In the genomic region with DNA sequence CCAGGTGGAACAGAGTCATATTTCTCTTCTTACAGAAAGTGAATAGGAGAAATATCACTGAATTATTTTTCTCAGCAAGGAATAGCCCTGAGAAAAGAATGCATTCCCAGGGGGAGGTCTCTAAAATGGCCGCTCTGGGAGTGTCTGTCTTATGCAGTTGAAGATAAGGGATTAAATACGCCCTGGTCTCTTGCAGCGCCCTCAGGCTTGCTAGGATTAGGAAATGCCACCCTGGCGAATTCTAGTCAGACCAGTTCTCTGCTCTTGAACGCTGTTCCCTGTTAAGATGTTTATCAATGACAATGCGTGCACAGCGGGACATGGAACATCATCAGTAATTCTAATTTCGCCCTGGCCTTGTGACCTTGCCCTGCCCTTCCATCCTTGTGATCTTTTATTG, we compare ENCODE assay signal across 26 cellular contexts.
"Had no signal": no experiment of that assay in that cellular context is flagged by ENCODE, and none has a peak within 500 bp of the region (broad histone marks: within the 10 kb centered on the region; RNA-seq: fewer than 3 reads in every experiment).

No MANE protein-coding gene starts in this region.

- ATAC-seq: activated CD8-positive, alpha-beta T cell treated with anti-CD3 and anti-CD28 coated beads for 36 hours; activated T-cell treated with anti-CD3 and anti-CD28 coated beads, Interleukin-2, amount 50 U/mL, for 4 hours; activated T-helper 17 cell treated with anti-CD3 and anti-CD28 coated beads, Interleukin-2, amount 50 U/mL, for 72 hours; esophagus mucosa; left lung; lower lobe of right lung; mucosa of descending colon; right cardiac atrium had no signal

- DNase-seq: activated CD4-positive, alpha-beta T cell treated with anti-CD3 and anti-CD28 coated beads, Interleukin-2, amount 50 U/mL, for 1 hour; activated CD4-positive, CD25-positive, alpha-beta regulatory T cell treated with anti-CD3 and anti-CD28 coated beads, Interleukin-2, amount 50 U/mL, for 72 hours; activated CD8-positive, alpha-beta T cell treated with anti-CD3 and anti-CD28 coated beads for 36 hours; activated gamma-delta T cell treated with Interleukin-2 at 50 U/mL for 16 hours; activated naive CD4-positive, alpha-beta T cell treated with anti-CD3 and anti-CD28 coated beads, Interleukin-2, amount 50 U/mL, for 16 hours; activated T-cell treated with anti-CD3 and anti-CD28 coated beads, Interleukin-2, amount 50 U/mL, for 4 hours; amniotic stem cell; brain microvascular endothelial cell; dorsolateral prefrontal cortex; effector memory CD4-positive, alpha-beta T cell; foreskin fibroblast; head of caudate nucleus; hippocampal formation; left lung; lower lobe of right lung; posterior cingulate gyrus; right cardiac atrium; spleen; stimulated activated naive CD4-positive, alpha-beta T cell treated with Interleukin-2 at 50 U/mL for 16 hours; T1000; WERI-Rb-1 had no signal

- H3K4me3 ChIP-seq: coronary artery, dorsolateral prefrontal cortex, left lung, lower lobe of right lung, mucosa of descending colon, spleen, tibial nerve had no signal

- H3K27ac ChIP-seq: brain microvascular endothelial cell, coronary artery, dorsolateral prefrontal cortex, left lung, lower lobe of right lung, spleen, tibial nerve, WERI-Rb-1 had no signal

- H3K36me3 ChIP-seq: brain microvascular endothelial cell, left lung, lower lobe of right lung, spleen, tibial nerve, WERI-Rb-1 had no signal

- H3K4me1 ChIP-seq: left lung, lower lobe of right lung, spleen, tibial nerve had no signal
